ENCODE assay signal across 23 cellular contexts in genomic region chr13:112737329-112737728, GRCh38. TPM values are rescaled to one million over a fixed set of nuclear protein-coding genes. Genes with fewer than 3 reads are reported as not detected.
DNase-seq lines count a peak whose midpoint lies in the region; ATAC-seq, FAIRE-seq and TF ChIP-seq lines count a peak whose summit lies in the region.
"Had no signal": no experiment of that assay in that cellular context is flagged by ENCODE, and none has a peak within 500 bp of the region (broad histone marks: within the 10 kb centered on the region; RNA-seq: fewer than 3 reads in every experiment).

No MANE protein-coding gene starts in this region.

- H3K27me3 ChIP-seq in H1 (replicated peaks in 1 of 4; ENCODE audit: control insufficient read depth in 3 of 4, extremely low read depth in 1 of 4, insufficient read depth in 3 of 4, low read length in 3 of 4) (no peaks in the 10 kb centered on the region), neuronal stem cell (ENCODE audit: control insufficient read depth in 3 of 3, insufficient read depth in 3 of 3, low read depth in 1 of 3, low read length in 3 of 3) (no peaks in the 10 kb centered on the region), upper lobe of right lung (no peaks in the 10 kb centered on the region)
- H3K27me3 ChIP-seq: BLaER1 had no signal

- H2AK5ac ChIP-seq in H1 (ENCODE audit: low read depth, low read length): peak overlapping the region; percentile 41
- H2AK5ac ChIP-seq in neuronal stem cell (ENCODE audit: low read depth, low read length): peak overlapping the region; percentile 23

- no peak overlapping the region for H4K8ac ChIP-seq in H1 (ENCODE audit: extremely low read depth, insufficient read depth, low read length)
- H4K8ac ChIP-seq in neuronal stem cell (ENCODE audit: low read depth, low read length): no peak overlapping the region

- H3K4me3 Mint-ChIP-seq in activated T-cell treated with anti-CD3 and anti-CD28 coated beads, Interleukin-2, amount 50 U/mL, for 24 hours: no peak overlapping the region
- no peak overlapping the region for H3K4me3 Mint-ChIP-seq in activated T-cell treated with anti-CD3 and anti-CD28 coated beads, Interleukin-2, amount 50 U/mL, for 72 hours
- H3K4me3 Mint-ChIP-seq: CD4-positive, alpha-beta T cell had no signal

- H2AFZ ChIP-seq in H1 (ENCODE audit: low read length) (no peak overlapping the region), neuronal stem cell (ENCODE audit: low read length) (no peak overlapping the region)
- H2AFZ ChIP-seq: GM23248 had no signal

- H3K23me2 ChIP-seq in H1 (ENCODE audit: low read depth, low read length): no peaks in the 10 kb centered on the region

- CTCF ChIA-PET in H1 (lab: Charles Lee; ENCODE audit: partially characterized antibody): interaction anchor here (0.6 to 2.0 kb wide), 6 partner anchors 11 to 293 kb away, joined by 3 to 6 read pairs (median 3); no protein-coding TSS in a partner anchor

- H3K56ac ChIP-seq in H1 (replicated peaks; ENCODE audit: insufficient read length, low read depth, low read length): no peak overlapping the region

- peaks cover 31% of the 10 kb centered on the region for H3K4me1 Mint-ChIP-seq in activated T-cell treated with anti-CD3 and anti-CD28 coated beads, Interleukin-2, amount 50 U/mL, for 24 hours (ENCODE audit: low read depth)
- H3K4me1 Mint-ChIP-seq in activated T-cell treated with anti-CD3 and anti-CD28 coated beads, Interleukin-2, amount 50 U/mL, for 72 hours (ENCODE audit: low read depth): peaks cover 9% of the 10 kb centered on the region

- TF ChIP-seq CTCF in H1 (IDR thresholded peaks at IDR 0.05; ENCODE audit: control extremely low read depth in 1 of 3, insufficient read depth in 1 of 3, low read depth in 1 of 3, low read length in 3 of 3) (no peak), upper lobe of right lung (IDR thresholded peaks at IDR 0.05) (no peak)

- peak overlapping the region; percentile 53; the same call in 1 of the 2 replicates for H2BK12ac ChIP-seq in H1 (ENCODE audit: low read depth, low read length)
- peak overlapping the region; percentile 31 for H2BK12ac ChIP-seq in neuronal stem cell (ENCODE audit: low read length)

- H3K4me1 ChIP-seq in H1 (replicated peaks in 1 of 4; ENCODE audit: control insufficient read depth in 3 of 4, insufficient read depth in 4 of 4, low read length in 3 of 4) (peaks cover 15 to 42% (median 23%) of the 10 kb centered on the region in 4 experiments), neuronal stem cell (ENCODE audit: control insufficient read depth in 2 of 2, insufficient read depth in 1 of 2, low read depth in 1 of 2, low read length in 2 of 2) (peaks cover 16 to 24% of the 10 kb centered on the region in 2 donors), upper lobe of right lung (peaks cover 26% of the 10 kb centered on the region)

- no peaks in the 10 kb centered on the region for H3K27me3 Mint-ChIP-seq in activated T-cell treated with anti-CD3 and anti-CD28 coated beads, Interleukin-2, amount 50 U/mL, for 24 hours
- H3K27me3 Mint-ChIP-seq in activated T-cell treated with anti-CD3 and anti-CD28 coated beads, Interleukin-2, amount 50 U/mL, for 72 hours (ENCODE audit: low read depth): no peaks in the 10 kb centered on the region
- H3K27me3 Mint-ChIP-seq: CD4-positive, alpha-beta T cell had no signal

- H3K27ac Mint-ChIP-seq in activated T-cell treated with anti-CD3 and anti-CD28 coated beads, Interleukin-2, amount 50 U/mL, for 24 hours: peak overlapping the region; percentile 10
- H3K27ac Mint-ChIP-seq in activated T-cell treated with anti-CD3 and anti-CD28 coated beads, Interleukin-2, amount 50 U/mL, for 72 hours: no peak overlapping the region
- H3K27ac Mint-ChIP-seq: CD4-positive, alpha-beta T cell had no signal

- no peaks in the 10 kb centered on the region for H3K9me3 Mint-ChIP-seq in activated T-cell treated with anti-CD3 and anti-CD28 coated beads, Interleukin-2, amount 50 U/mL, for 24 hours
- no peaks in the 10 kb centered on the region for H3K9me3 Mint-ChIP-seq in activated T-cell treated with anti-CD3 and anti-CD28 coated beads, Interleukin-2, amount 50 U/mL, for 72 hours
- H3K9me3 Mint-ChIP-seq: CD4-positive, alpha-beta T cell had no signal

- peak overlapping the region; percentile 36; the same call in 1 of the 2 replicates for H2BK15ac ChIP-seq in H1 (ENCODE audit: low read length)
- no peak overlapping the region for H2BK15ac ChIP-seq in neuronal stem cell (ENCODE audit: low read length)

- POLR2A ChIA-PET in H1 (lab: Charles Lee; ENCODE audit: partially characterized antibody): interaction anchor here (1.2 to 1.7 kb wide), 4 partner anchors 10 to 27 kb away, joined by 3 to 5 read pairs (median 4); no protein-coding TSS in a partner anchor

- no peak for ATAC-seq in activated T-cell treated with anti-CD3 and anti-CD28 coated beads, Interleukin-2, amount 50 U/mL, for 72 hours (replicated peaks in 1 of 2)
- no peak for ATAC-seq in upper lobe of right lung
- ATAC-seq: Right ventricle myocardium inferior had no signal

- H2BK20ac ChIP-seq in H1 (ENCODE audit: low read length): no peak overlapping the region

- H4K91ac ChIP-seq in H1 (replicated peaks; ENCODE audit: insufficient read length, low read length): peak overlapping the region; percentile 45
- no peak overlapping the region for H4K91ac ChIP-seq in neuronal stem cell (ENCODE audit: low read depth, low read length, poor library complexity)

- peak overlapping the region; percentile 7 for H2BK120ac ChIP-seq in H1 (replicated peaks; ENCODE audit: low read depth, low read length)
- H2BK120ac ChIP-seq in neuronal stem cell (ENCODE audit: low read depth, low read length): no peak overlapping the region

- H3K36me3 ChIP-seq in H1 (ENCODE audit: control insufficient read depth in 2 of 4, insufficient read depth in 4 of 4, low read length in 3 of 4) (no peaks in the 10 kb centered on the region), neuronal stem cell (replicated peaks in 1 of 2; ENCODE audit: control insufficient read depth in 2 of 2, insufficient read depth in 2 of 2, low read length in 2 of 2) (no peaks in the 10 kb centered on the region), upper lobe of right lung (no peaks in the 10 kb centered on the region)

- 93% methylated on average over 9 of the region's 9 CpGs; no CpG with 5 or more reads in 1 of the 2 experiments for WGBS in H1 (ENCODE audit: extremely low coverage in 1 of 2, insufficient coverage in 1 of 2, insufficient read length in 1 of 2, insufficient replicate concordance in 2 of 2, low coverage in 1 of 2, low lambda C conversion rate in 2 of 2, missing lambda C conversion rate in 1 of 2), 2 experiments
- no CpG with 5 or more reads among the region's 9 CpGs for WGBS in neuronal stem cell (ENCODE audit: extremely low coverage in 2 of 2, insufficient read length in 2 of 2, insufficient replicate concordance in 1 of 2), 2 donors

- H3K18ac ChIP-seq in H1 (ENCODE audit: extremely low read depth, low read length): peak overlapping the region; percentile 71
- H3K18ac ChIP-seq in neuronal stem cell (ENCODE audit: low read length): peak overlapping the region; percentile 20

- no peak for TF ChIP-seq POLR2A in H1 (IDR thresholded peaks at IDR 0.05; ENCODE audit: control extremely low read depth in 1 of 2, low read depth in 2 of 2, low read length in 2 of 2)

- TF ChIP-seq EP300 in H1 (IDR thresholded peaks at IDR 0.05; ENCODE audit: borderline replicate concordance in 1 of 2, low read depth in 2 of 2, low read length in 2 of 2): no peak

- no peak for DNase-seq in activated T-cell treated with anti-CD3 and anti-CD28 coated beads, Interleukin-2, amount 50 U/mL, for 24 hours
- no peak for DNase-seq in activated T-cell treated with anti-CD3 and anti-CD28 coated beads, Interleukin-2, amount 50 U/mL, for 72 hours
- no peak for DNase-seq in H1 (ENCODE audit: low read depth in 1 of 2, low spot score in 2 of 2)
- no peak for DNase-seq in neuronal stem cell (ENCODE audit: low spot score)
- peak; percentile 26 for DNase-seq in upper lobe of right lung
- DNase-seq in NCI-H128 (lab: John Stamatoyannopoulos, UW; ENCODE audit: unreplicated experiment): no peak
- no peak for DNase-seq in iPS-NIHi11 (ENCODE audit: low spot score)
- no peak for DNase-seq in NCI-H146 (lab: John Stamatoyannopoulos, UW)
- DNase-seq: ACHN; CD4-positive, alpha-beta T cell; COR-L47; GM23248; Karpas-422; MV-4-11; NCI-H1105 treated with DMSO at 0.1 percent for 48 hours; NCI-H187; NCI-H446; NCI-H526 had no signal

- no peak overlapping the region for H3K23ac ChIP-seq in H1 (ENCODE audit: insufficient read length)
- H3K23ac ChIP-seq in neuronal stem cell (ENCODE audit: low read depth, low read length, poor library complexity): no peak overlapping the region

- peak overlapping the region; percentile 71; the same call in 1 of the 2 replicates for H2BK5ac ChIP-seq in H1 (ENCODE audit: low read depth, low read length)
- no peak overlapping the region for H2BK5ac ChIP-seq in neuronal stem cell (ENCODE audit: low read length)

- H4K20me1 ChIP-seq in H1 (replicated peaks in 1 of 2; ENCODE audit: control insufficient read depth in 1 of 2, insufficient read depth in 2 of 2, low read length in 2 of 2): peaks cover 0 to 2% of the 10 kb centered on the region in 2 experiments

- no peak for TF ChIP-seq RAD21 in H1 (IDR thresholded peaks at IDR 0.05 in 1 of 2, conservative IDR thresholded peaks at IDR 0.05 in 1 of 2; ENCODE audit: low read depth in 2 of 2, low read length in 2 of 2)

- H3K36me3 Mint-ChIP-seq in activated T-cell treated with anti-CD3 and anti-CD28 coated beads, Interleukin-2, amount 50 U/mL, for 24 hours (ENCODE audit: low read depth): no peaks in the 10 kb centered on the region
- H3K36me3 Mint-ChIP-seq in activated T-cell treated with anti-CD3 and anti-CD28 coated beads, Interleukin-2, amount 50 U/mL, for 72 hours (ENCODE audit: insufficient read depth in 2 of 2): no peaks in the 10 kb centered on the region

- no peak overlapping the region for H4K5ac ChIP-seq in H1 (ENCODE audit: insufficient read length, low read depth, low read length)

- FAIRE-seq in H1 (lab: Jason Lieb, UNC): no peak
- FAIRE-seq: G401.6, GM12892 had no signal

- intact Hi-C loops in upper lobe of right lung (cut with DNase I): no loop called here

- H3K79me1 ChIP-seq in H1 (ENCODE audit: low read depth, low read length): peaks cover 15% of the 10 kb centered on the region; the same call in 1 of the 2 replicates
- H3K79me1 ChIP-seq in neuronal stem cell (ENCODE audit: low read depth, low read length): peaks cover 9% of the 10 kb centered on the region

- H3K9me3 ChIP-seq in H1 (ENCODE audit: insufficient read depth in 2 of 2, low read depth in 1 of 2, low read length in 1 of 2): no peaks in the 10 kb centered on the region
- no peaks in the 10 kb centered on the region for H3K9me3 ChIP-seq in neuronal stem cell (replicated peaks in 1 of 2; ENCODE audit: control insufficient read depth in 2 of 2, insufficient read depth in 1 of 2, low read depth in 1 of 2, low read length in 2 of 2)
- H3K9me3 ChIP-seq in upper lobe of right lung: no peaks in the 10 kb centered on the region
- H3K9me3 ChIP-seq: BLaER1 had no signal

- H3K4me2 ChIP-seq in H1 (ENCODE audit: insufficient read depth in 1 of 2, low read depth in 2 of 2, low read length in 2 of 2): no peak overlapping the region
- H3K4me2 ChIP-seq in neuronal stem cell (ENCODE audit: insufficient read depth, low read length, poor library complexity, severe bottlenecking): no peak overlapping the region
- H3K4me2 ChIP-seq: BLaER1 had no signal

- peaks cover 0 to 64% of the 10 kb centered on the region in 2 experiments; a peak in 3 of 4 replicates for H3K79me2 ChIP-seq in H1 (ENCODE audit: control insufficient read depth in 1 of 2, insufficient read depth in 2 of 2, low read length in 2 of 2)

- H3K9ac ChIP-seq in H1 (replicated peaks in 1 of 4; ENCODE audit: extremely low read depth in 1 of 4, low read depth in 3 of 4, low read length in 3 of 4) (no peak overlapping the region; a peak in 1 of 7 replicates), neuronal stem cell (ENCODE audit: low read depth, low read length, poor library complexity) (no peak overlapping the region)
- H3K9ac ChIP-seq: BLaER1, GM23248 had no signal

- H3K27ac ChIP-seq in H1 (ENCODE audit: low read depth, low read length) (no peak overlapping the region), neuronal stem cell (replicated peaks; ENCODE audit: low read length) (no peak overlapping the region), upper lobe of right lung (no peak overlapping the region)
- H3K27ac ChIP-seq: 22Rv1, BLaER1, GM23248 had no signal

- H3K4me3 ChIP-seq in H1 (ENCODE audit: extremely low read depth in 1 of 4, insufficient read depth in 2 of 4, low read depth in 3 of 4, low read length in 4 of 4): no peak overlapping the region
- no peak overlapping the region for H3K4me3 ChIP-seq in neuronal stem cell (ENCODE audit: low read length in 2 of 2)
- H3K4me3 ChIP-seq in upper lobe of right lung: no peak overlapping the region
- H3K4me3 ChIP-seq: BLaER1, GM23248 had no signal

- H3K14ac ChIP-seq in H1 (ENCODE audit: insufficient read length): no peak overlapping the region
- no peak overlapping the region for H3K14ac ChIP-seq in neuronal stem cell (ENCODE audit: low read length)

- H3K4ac ChIP-seq in H1 (replicated peaks; ENCODE audit: insufficient read length, low read depth, low read length): no peak overlapping the region
- no peak overlapping the region for H3K4ac ChIP-seq in neuronal stem cell (ENCODE audit: low read length)

RNA-seq across cellular contexts. Expression of gene ATP11A, which starts 47.5 kb away (rescaled TPM):
- 10 to 100 TPM; 33.8 to 41.0 TPM for total RNA-seq in activated T-cell treated with anti-CD3 and anti-CD28 coated beads, Interleukin-2, amount 50 U/mL, for 72 hours
- 72.9 and 78.5 TPM in 2 replicates for total RNA-seq in H1 (2021; fragmentation: NEBNext Ultra II Directional; extraction: Animal tissue kit (Norgen Biotek cat#: 25700))
- 28.8 and 30.7 TPM in 2 replicates for polyA plus RNA-seq in H1 (2011; rRNA removed)
- 14.9 TPM for polyA plus RNA-seq in H1 (2011; cell fraction: cytosol; rRNA removed)
- polyA plus RNA-seq in H1 (2011; cell fraction: nucleus; rRNA removed): 83.2 TPM
- polyA plus RNA-seq in H1 (2012, experiment 1 of 2): 31.1 to 42.5 TPM (median 35.7 TPM) in 4 replicates
- 4.6 TPM for polyA plus RNA-seq in H1 (2012, experiment 2 of 2)
- polyA plus RNA-seq in H1 (2013, experiment 1 of 2): 30.6 TPM
- 28.1 TPM for polyA plus RNA-seq in H1 (2013, experiment 2 of 2)
- 35.6 and 46.4 TPM in 2 replicates for polyA minus RNA-seq in H1 (2011; rRNA and poly(A)+ RNA removed)
- polyA minus RNA-seq in H1 (2011; cell fraction: cytosol; rRNA and poly(A)+ RNA removed): 49.0 TPM
- polyA minus RNA-seq in H1 (2011; cell fraction: nucleus; rRNA and poly(A)+ RNA removed): 68.1 TPM
- polyA plus RNA-seq in neuronal stem cell (2013, experiment 1 of 2): 22.9 TPM
- polyA plus RNA-seq in neuronal stem cell (2013, experiment 2 of 2): 23.4 TPM
- 377 TPM for total RNA-seq in upper lobe of right lung
